In genomic region chr3:37458162-37458895, GRCh38 we compare ENCODE assay signal across 11 cellular contexts. TPM values are rescaled to one million over a fixed set of nuclear protein-coding genes. Genes with fewer than 3 reads are reported as not detected.
DNase-seq lines count a peak whose midpoint lies in the region; ATAC-seq, FAIRE-seq and TF ChIP-seq lines count a peak whose summit lies in the region.
"Had no signal": no experiment of that assay in that cellular context is flagged by ENCODE, and none has a peak within 500 bp of the region (broad histone marks: within the 10 kb centered on the region; RNA-seq: fewer than 3 reads in every experiment).

No MANE protein-coding gene starts in this region.

- H4K20me1 ChIP-seq in HepG2 (ENCODE audit: insufficient read depth, low read length) = no peaks in the 10 kb centered on the region
- H4K20me1 ChIP-seq in K562 (replicated peaks; ENCODE audit: control insufficient read depth, insufficient read depth, low read length) = 0 out of 2 replicates have a peak, but pooled peaks cover 7% of the 10 kb centered on the region

- TF ChIP-seq RAD21 in liver (IDR thresholded peaks at IDR 0.05) = no peak
- TF ChIP-seq RAD21 in HepG2 (CRISPR knock-in tag; IDR thresholded peaks at IDR 0.05) = no peak
- no peak for TF ChIP-seq RAD21 in K562 (CRISPR knock-in tag; conservative IDR thresholded peaks at IDR 0.05 in 1 of 2, IDR thresholded peaks at IDR 0.05 in 1 of 2)

- peak overlapping the region; percentile 14 to 48 for H3K27ac ChIP-seq in liver (ENCODE audit: low read depth in 1 of 2, low read length in 2 of 2)
- no peak overlapping the region for H3K27ac ChIP-seq in HepG2 (ENCODE audit: extremely low read length, insufficient read depth, low read length)
- no peak overlapping the region for H3K27ac ChIP-seq in K562 (ENCODE audit: extremely low read depth, low read depth, low read length)
- H3K27ac ChIP-seq in uterus = peak overlapping the region; percentile 12 to 19
- H3K27ac ChIP-seq in upper lobe of right lung = no peak overlapping the region
- H3K27ac ChIP-seq: WERI-Rb-1 had no signal

- TF ChIP-seq CTCF in liver (IDR thresholded peaks at IDR 0.05; ENCODE audit: low read depth, low read length, missing input control) (no peak), HepG2 (CRISPR knock-in tag; IDR thresholded peaks at IDR 0.05) (no peak), K562 (IDR thresholded peaks at IDR 0.05 in 2 of 3, conservative IDR thresholded peaks at IDR 0.05 in 1 of 3; ENCODE audit: insufficient read depth in 2 of 3, low read depth in 1 of 3, low read length in 3 of 3) (no peak), uterus (IDR thresholded peaks at IDR 0.05) (no peak), upper lobe of right lung (IDR thresholded peaks at IDR 0.05) (no peak)

- WGBS in liver = 65% methylated on average over 6 of the region's 6 CpGs
- WGBS in HepG2 (ENCODE audit: low lambda C conversion rate) = 12% methylated on average over 5 of the region's 6 CpGs
- WGBS in K562 (ENCODE audit: insufficient coverage, low coverage, missing lambda C conversion rate) = 0% methylated on average over 6 of the region's 6 CpGs

- no peaks in the 10 kb centered on the region for H3K9me1 ChIP-seq in K562 (ENCODE audit: control insufficient read depth, insufficient read depth, low read length)

- intact Hi-C loops in HepG2 (cut with micrococcal nuclease; ENCODE audit: unreplicated experiment) (loop anchor here (5.0 kb wide), 1 partner anchor 1639 kb away; no protein-coding TSS in a partner anchor), K562 (cut with micrococcal nuclease) (no loop called here), uterus (cut with DNase I; ENCODE audit: low total_unique reads) (no loop called here), upper lobe of right lung (cut with DNase I) (no loop called here)

- H3K27me3 ChIP-seq in liver (ENCODE audit: control insufficient read depth in 4 of 4, insufficient read depth in 4 of 4, low read length in 3 of 4) = no peaks in the 10 kb centered on the region
- H3K27me3 ChIP-seq in HepG2 (ENCODE audit: control insufficient read depth in 1 of 2, insufficient read depth in 2 of 2, low read length in 2 of 2) = peaks cover 3 to 53% of the 10 kb centered on the region in 2 experiments; a peak in 3 of 5 replicates
- peaks cover 40 to 58% of the 10 kb centered on the region in 2 experiments for H3K27me3 ChIP-seq in K562 (ENCODE audit: control insufficient read depth in 2 of 2, insufficient read depth in 2 of 2, low read length in 2 of 2)
- no peaks in the 10 kb centered on the region for H3K27me3 ChIP-seq in uterus
- H3K27me3 ChIP-seq in upper lobe of right lung = no peaks in the 10 kb centered on the region
- H3K27me3 ChIP-seq: body of pancreas had no signal

- no peak overlapping the region for H3K4me3 ChIP-seq in liver (ENCODE audit: low read depth in 1 of 3, low read length in 3 of 3)
- no peak overlapping the region for H3K4me3 ChIP-seq in HepG2 (replicated peaks in 1 of 3; ENCODE audit: insufficient read depth in 1 of 3, low read depth in 2 of 3, low read length in 3 of 3)
- H3K4me3 ChIP-seq in K562 = no peak overlapping the region
- H3K4me3 ChIP-seq in uterus = no peak overlapping the region
- no peak overlapping the region for H3K4me3 ChIP-seq in upper lobe of right lung
- H3K4me3 ChIP-seq: body of pancreas had no signal

- ATAC-seq in HepG2 (no peak), K562 (peak; percentile 49), upper lobe of right lung (no peak)
- ATAC-seq: body of pancreas had no signal

- TF ChIP-seq EP300 in HepG2 (IDR thresholded peaks at IDR 0.05; ENCODE audit: low read depth in 2 of 2, low read length in 2 of 2) = no peak
- no peak for TF ChIP-seq EP300 in HepG2 (CRISPR knock-in tag; IDR thresholded peaks at IDR 0.05; ENCODE audit: borderline replicate concordance)
- no peak for TF ChIP-seq EP300 in K562 (IDR thresholded peaks at IDR 0.05; ENCODE audit: low read length)

- H3K79me2 ChIP-seq in HepG2 (ENCODE audit: insufficient read depth, low read length) = no peaks in the 10 kb centered on the region
- H3K79me2 ChIP-seq in K562 (ENCODE audit: control insufficient read depth, insufficient read depth, low read length) = no peaks in the 10 kb centered on the region

- no TSS peak for BruUV-seq in HepG2 (replicated peaks; lab: Mats Ljungman, UMichigan)
- no TSS peak for BruUV-seq in K562 (replicated peaks; lab: Mats Ljungman, UMichigan)

- CTCF ChIA-PET in HepG2 (lab: Yijun Ruan, JAX; ENCODE audit: low intra/inter-chr PET ratio, low total read pairs) = no interaction called here
- CTCF ChIA-PET in K562 (lab: Yijun Ruan, JAX; ENCODE audit: low intra/inter-chr PET ratio) = no interaction called here
- CTCF ChIA-PET in HEK293T (lab: Yijun Ruan, JAX) = interaction anchor here (1.1 kb wide), 1 partner anchor 19 kb away, joined by 4 read pairs; no protein-coding TSS in a partner anchor

- FAIRE-seq in HepG2 (lab: Jason Lieb, UNC) (no peak), K562 (lab: Jason Lieb, UNC) (no peak)

- H2AFZ ChIP-seq in HepG2 (ENCODE audit: low read length) = no peak overlapping the region
- H2AFZ ChIP-seq in K562 (ENCODE audit: low read depth, low read length) = no peak overlapping the region

- TF ChIP-seq POLR2A in HepG2 (IDR thresholded peaks at IDR 0.05; ENCODE audit: insufficient read depth in 1 of 2, low read depth in 2 of 2, low read length in 2 of 2) = no peak
- no peak for TF ChIP-seq POLR2A in K562 (conservative IDR thresholded peaks at IDR 0.05)
- no peak for TF ChIP-seq POLR2A in uterus (IDR thresholded peaks at IDR 0.05)

- H3K9me3 ChIP-seq in liver (ENCODE audit: control insufficient read depth in 4 of 4, low read length in 3 of 4) (peaks cover 0 to 2% (median under 1%) of the 10 kb centered on the region in 4 donors), HepG2 (ENCODE audit: low read length) (peaks cover 5% of the 10 kb centered on the region; the same call in 1 of the 2 replicates), K562 (replicated peaks; ENCODE audit: control insufficient read depth, insufficient read depth, low read depth, low read length) (no peaks in the 10 kb centered on the region), uterus (no peaks in the 10 kb centered on the region), upper lobe of right lung (peaks cover 5% of the 10 kb centered on the region)
- H3K9me3 ChIP-seq: body of pancreas had no signal

- POLR2A ChIA-PET in HepG2 (lab: Yijun Ruan, JAX) = no interaction called here
- POLR2A ChIA-PET in K562 (lab: Yijun Ruan, JAX) = interaction anchor here (1.6 kb wide), 1 partner anchor 22 kb away, joined by 4 read pairs; no protein-coding TSS in a partner anchor
- POLR2A ChIA-PET in HEK293T (lab: Yijun Ruan, JAX) = no interaction called here

- H3K4me1 ChIP-seq in liver (ENCODE audit: control insufficient read depth in 4 of 4, insufficient read depth in 4 of 4, low read length in 3 of 4) (peaks cover 0 to 6% (median 0%) of the 10 kb centered on the region in 4 donors), HepG2 (ENCODE audit: insufficient read depth, low read length) (no peaks in the 10 kb centered on the region), K562 (replicated peaks in 1 of 2; ENCODE audit: control insufficient read depth in 2 of 2, insufficient read depth in 2 of 2, low read length in 2 of 2) (no peaks in the 10 kb centered on the region; a peak in 2 of 5 replicates), uterus (no peaks in the 10 kb centered on the region), upper lobe of right lung (peaks cover 52% of the 10 kb centered on the region)
- H3K4me1 ChIP-seq: body of pancreas had no signal

- H3K4me2 ChIP-seq in HepG2 (ENCODE audit: low read depth, low read length) (no peak overlapping the region), K562 (ENCODE audit: insufficient read depth, low read length) (no peak overlapping the region)

- in situ Hi-C loops in HepG2 (cut with HindIII; ENCODE audit: extremely low pct_ligation_motif_present, low pct_unique_long_range_greater_than_20kb) (no loop called here), K562 (cut with MboI) (no loop called here)

- no peaks in the 10 kb centered on the region for H3K36me3 ChIP-seq in liver (ENCODE audit: control insufficient read depth in 4 of 4, insufficient read depth in 3 of 4, low read depth in 1 of 4, low read length in 3 of 4)
- no peaks in the 10 kb centered on the region for H3K36me3 ChIP-seq in HepG2 (replicated peaks in 1 of 2; ENCODE audit: control insufficient read depth in 1 of 2, insufficient read depth in 2 of 2, low read length in 2 of 2)
- H3K36me3 ChIP-seq in K562 (ENCODE audit: control insufficient read depth, insufficient read depth, low read length) = no peaks in the 10 kb centered on the region
- no peaks in the 10 kb centered on the region for H3K36me3 ChIP-seq in uterus
- no peaks in the 10 kb centered on the region for H3K36me3 ChIP-seq in upper lobe of right lung
- H3K36me3 ChIP-seq: WERI-Rb-1 had no signal

- DNase-seq in HepG2 (ENCODE audit: low spot score) = no peak
- peak in 1 of 4 experiments; percentile 14 for DNase-seq in K562 (ENCODE audit: extremely low read depth in 1 of 4, low spot score in 3 of 4)
- DNase-seq in left kidney (ENCODE audit: low read depth, low spot score) = peak; percentile 48
- DNase-seq in uterus = peak; percentile 33 to 66
- DNase-seq in GF-D8 (lab: John Stamatoyannopoulos, UW) = no peak
- DNase-seq in upper lobe of right lung = no peak
- DNase-seq in HEK293T (ENCODE audit: extremely low spot score) = no peak
- DNase-seq: NCI-H446, WERI-Rb-1 had no signal

- H3K9ac ChIP-seq in liver (ENCODE audit: low read depth in 1 of 2, low read length in 2 of 2) = no peak overlapping the region
- no peak overlapping the region for H3K9ac ChIP-seq in HepG2 (ENCODE audit: insufficient read depth, low read depth, low read length)
- no peak overlapping the region for H3K9ac ChIP-seq in K562 (ENCODE audit: insufficient read depth in 1 of 2, low read depth in 2 of 2, low read length in 2 of 2)

RNA-seq across cellular contexts. Expression of gene ITGA9, which starts 6.4 kb away (rescaled TPM):
- 10 to 100 TPM; 17.7 to 29.2 TPM for total RNA-seq in liver
- 1 to 10 TPM; 2.4 to 9.0 TPM for polyA plus RNA-seq in liver
- total RNA-seq in HepG2 (2016; rRNA removed; fragmentation: Illumina TruSeq; extraction: Trizol) = 0.02 and 0.08 TPM in 2 replicates
- total RNA-seq in HepG2 (2016; cell fraction: cytosol; rRNA removed; fragmentation: Illumina TruSeq; extraction: Trizol; ENCODE audit: low read depth) = 0.10 TPM in 1 of 2 replicates, not detected in the other
- 0.06 and 0.12 TPM in 2 replicates for total RNA-seq in HepG2 (2016; cell fraction: insoluble cytoplasmic fraction; rRNA removed; fragmentation: Illumina TruSeq; extraction: Trizol)
- not detected in 2 replicates for total RNA-seq in HepG2 (2016; cell fraction: membrane; rRNA removed; fragmentation: Illumina TruSeq; extraction: Trizol)
- total RNA-seq in HepG2 (2016; cell fraction: nucleus; rRNA removed; fragmentation: Illumina TruSeq; extraction: Trizol) = 0.19 TPM in 1 of 2 replicates, not detected in the other
- 0.01 and 0.09 TPM in 2 replicates for polyA plus RNA-seq in HepG2 (2011; rRNA removed)
- 0.03 TPM in 1 of 2 replicates, not detected in the other for polyA plus RNA-seq in HepG2 (2011; cell fraction: cytosol; rRNA removed)
- 0.06 and 0.14 TPM in 2 replicates for polyA plus RNA-seq in HepG2 (2011; cell fraction: nucleus; rRNA removed)
- 0.09 and 0.17 TPM in 2 replicates for polyA plus RNA-seq in HepG2 (2012)
- polyA plus RNA-seq in HepG2 (2016; cell fraction: cytosol; fragmentation: Illumina TruSeq; extraction: Trizol; ENCODE audit: low read depth) = not detected in 2 replicates
- polyA plus RNA-seq in HepG2 (2016; cell fraction: insoluble cytoplasmic fraction; fragmentation: Illumina TruSeq; extraction: Trizol; ENCODE audit: low read depth) = not detected in 2 replicates
- polyA plus RNA-seq in HepG2 (2016; cell fraction: membrane; fragmentation: Illumina TruSeq; extraction: Trizol; ENCODE audit: low read depth) = not detected in 2 replicates
- 0.56 TPM in 1 of 2 replicates, not detected in the other for polyA plus RNA-seq in HepG2 (2016; cell fraction: nucleus; fragmentation: Illumina TruSeq; extraction: Trizol; ENCODE audit: insufficient read depth, low read depth)
- 0.07 and 0.14 TPM in 2 replicates for polyA minus RNA-seq in HepG2 (2011; rRNA and poly(A)+ RNA removed; ENCODE audit: low replicate concordance)
- not detected in 2 replicates for polyA minus RNA-seq in HepG2 (2011; cell fraction: cytosol; rRNA and poly(A)+ RNA removed)
- polyA minus RNA-seq in HepG2 (2011; cell fraction: nucleus; rRNA and poly(A)+ RNA removed) = 0.25 and 0.39 TPM in 2 replicates
- total RNA-seq in K562 (2011; cell fraction: chromatin; rRNA removed; ENCODE audit: low replicate concordance) = 0.12 and 0.35 TPM in 2 replicates
- 0.17 TPM in 1 of 2 replicates, not detected in the other for total RNA-seq in K562 (2011; cell fraction: nucleolus; rRNA removed)
- total RNA-seq in K562 (2011; cell fraction: nucleoplasm; rRNA removed) = not detected in 2 replicates
- total RNA-seq in K562 (2014; rRNA removed) = not detected in 2 replicates
- total RNA-seq in K562 (2014; rRNA removed; fragmentation: Illumina TruSeq; extraction: Trizol) = not detected in 2 replicates
- not detected in 2 replicates for total RNA-seq in K562 (2015; rRNA removed; fragmentation: Illumina TruSeq; extraction: Trizol)
- total RNA-seq in K562 (2021) = 0.16 and 0.31 TPM in 2 replicates
- polyA plus RNA-seq in K562 (2011; rRNA removed) = 0.03 and 0.08 TPM in 2 replicates
- 0.01 TPM in 2 replicates for polyA plus RNA-seq in K562 (2011; cell fraction: cytosol; rRNA removed)
- polyA plus RNA-seq in K562 (2011; cell fraction: nucleus; rRNA removed) = 0.20 TPM in 1 of 2 replicates, not detected in the other
- 0.06 and 0.12 TPM in 2 replicates for polyA plus RNA-seq in K562 (2012)
- polyA plus RNA-seq in K562 (2014; fragmentation: Illumina TruSeq; extraction: Trizol) = 0.03 TPM in 1 of 2 replicates, not detected in the other
- polyA plus RNA-seq in K562 (2014; fragmentation: Nextera tagmentation; extraction: Ambion mirVana) = not detected
- not detected in 2 replicates for polyA plus RNA-seq in K562 (2014; rRNA removed)
- 0.07 and 0.12 TPM in 2 replicates for polyA minus RNA-seq in K562 (2011; rRNA and poly(A)+ RNA removed)
- 0.38 TPM in 1 of 2 replicates, not detected in the other for polyA minus RNA-seq in K562 (2011; cell fraction: cytosol; rRNA and poly(A)+ RNA removed)
- 0.13 TPM in 1 of 2 replicates, not detected in the other for polyA minus RNA-seq in K562 (2011; cell fraction: nucleus; rRNA and poly(A)+ RNA removed)
- total RNA-seq in uterus = 10 to 100 TPM; 21.2 to 55.2 (median 36.4) TPM
- total RNA-seq in upper lobe of right lung = 48.8 TPM

Comparison
In these comparisons a context has a peak if more than half of its experiments do, and no peak if none do; other contexts are left out.
1. H3K27ac ChIP-seq: peak in liver (2 of 2) and uterus (2 of 2); none in HepG2 (single experiment), K562 (single experiment) and upper lobe of right lung (single experiment).
2. RNA of gene ITGA9, which starts 6.4 kb away (total RNA-seq): 48.8 TPM in upper lobe of right lung (single experiment), 21.2 to 55.2 TPM in uterus and 17.7 to 29.2 TPM in liver; 0.12 to 0.35 TPM in K562 and 0.02 to 0.19 TPM in HepG2; every median in the first group is over 10 times any median in the second.
3. DNase-seq: peak in left kidney (single experiment) and uterus (2 of 2); none in HepG2 (single experiment), GF-D8 (single experiment), upper lobe of right lung (single experiment) and HEK293T (single experiment).